Comparison of ENCODE assay signal across 1 cellular context in the genomic region with DNA sequence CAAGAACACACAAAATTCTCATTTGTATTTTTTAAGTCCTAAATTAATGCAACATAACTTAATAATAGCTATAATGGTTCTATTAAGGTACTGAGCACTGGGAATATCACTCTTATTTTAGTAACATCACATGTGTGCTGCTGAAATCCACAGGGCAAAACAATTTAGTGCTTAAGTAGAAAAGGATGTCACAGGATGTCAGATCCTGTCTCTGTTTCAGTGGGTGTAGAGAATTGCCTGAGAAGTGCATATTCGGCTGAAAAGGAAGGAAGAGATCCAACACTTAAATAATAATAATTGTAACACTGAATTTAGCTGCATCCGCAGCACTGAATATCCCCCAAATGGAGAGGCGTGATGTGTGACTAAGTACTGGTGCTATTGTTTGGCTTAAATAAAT.
TF ChIP-seq lines count a peak whose summit lies in the region.

No MANE protein-coding gene starts in this region.

TF ChIP-seq in WTC11, 78 proteins besides CTCF, POLR2A, EP300 and RAD21 (continued from another document):
- TF ChIP-seq PRDM15 (CRISPR knock-in tag; IDR thresholded peaks at IDR 0.05): no peak
